ENCODE assay signal across 9 cellular contexts in genomic region chr18:57353940-57354461, GRCh38. TPM values are rescaled to one million over a fixed set of nuclear protein-coding genes. Genes with fewer than 3 reads are reported as not detected.
DNase-seq lines count a peak whose midpoint lies in the region; ATAC-seq and TF ChIP-seq lines count a peak whose summit lies in the region.
"Had no signal": no experiment of that assay in that cellular context is flagged by ENCODE, and none has a peak within 500 bp of the region (broad histone marks: within the 10 kb centered on the region; RNA-seq: fewer than 3 reads in every experiment).

No MANE protein-coding gene starts in this region.

- intact Hi-C loops in breast epithelium (cut with DNase I; ENCODE audit: low total_unique reads), result no loop called here
- intact Hi-C loops in right cardiac atrium (cut with DNase I), result no loop called here

- H3K4me1 Mint-ChIP-seq in activated CD4-positive, alpha-beta memory T cell treated with anti-CD3 and anti-CD28 coated beads, Interleukin-2, amount 10 ng/mL, durations not matched to agents 7 days and 5 days, result no peaks in the 10 kb centered on the region

- ATAC-seq in right cardiac atrium (peak; percentile 75 to 79), GM18861 (IDR thresholded peaks at IDR 0.05; ENCODE audit: unreplicated experiment) (no peak)

- no peak overlapping the region for H3K4me3 Mint-ChIP-seq in activated CD4-positive, alpha-beta memory T cell treated with anti-CD3 and anti-CD28 coated beads, Interleukin-2, amount 10 ng/mL, durations not matched to agents 7 days and 5 days

- H3K36me3 ChIP-seq in breast epithelium, result no peaks in the 10 kb centered on the region

- H3K27ac Mint-ChIP-seq in activated CD4-positive, alpha-beta memory T cell treated with anti-CD3 and anti-CD28 coated beads, Interleukin-2, amount 10 ng/mL, durations not matched to agents 7 days and 5 days, result no peak overlapping the region

- no peaks in the 10 kb centered on the region for H3K9me3 Mint-ChIP-seq in activated CD4-positive, alpha-beta memory T cell treated with anti-CD3 and anti-CD28 coated beads, Interleukin-2, amount 10 ng/mL, durations not matched to agents 7 days and 5 days

- in situ Hi-C loops in T47D (cut with HindIII; ENCODE audit: low pct_unique_long_range_greater_than_20kb, low sequenced_read_pairs), result no loop called here

- peaks cover 0 to 8% of the 10 kb centered on the region in 2 donors for H3K9me3 ChIP-seq in breast epithelium
- H3K9me3 ChIP-seq in right cardiac atrium (ENCODE audit: control insufficient read depth, low read length), result no peaks in the 10 kb centered on the region

- CTCF ChIA-PET in activated CD4-positive, alpha-beta memory T cell treated with anti-CD3 and anti-CD28 coated beads, Interleukin-2, amount 10 ng/mL, durations not matched to agents 7 days and 5 days (lab: Charles Lee), result no interaction called here

- no peak for TF ChIP-seq CTCF in breast epithelium (IDR thresholded peaks at IDR 0.05)

- H3K27me3 ChIP-seq in breast epithelium, result peaks cover 6 to 56% of the 10 kb centered on the region in 2 donors
- peaks cover 2% of the 10 kb centered on the region for H3K27me3 ChIP-seq in right cardiac atrium (ENCODE audit: control insufficient read depth, insufficient read depth)

- peaks cover 32% of the 10 kb centered on the region for H3K27me3 Mint-ChIP-seq in activated CD4-positive, alpha-beta memory T cell treated with anti-CD3 and anti-CD28 coated beads, Interleukin-2, amount 10 ng/mL, durations not matched to agents 7 days and 5 days

- POLR2A ChIA-PET in activated CD4-positive, alpha-beta memory T cell treated with anti-CD3 and anti-CD28 coated beads, Interleukin-2, amount 10 ng/mL, durations not matched to agents 7 days and 5 days (lab: Charles Lee), result no interaction called here

- peaks cover 3% of the 10 kb centered on the region for H3K36me3 Mint-ChIP-seq in activated CD4-positive, alpha-beta memory T cell treated with anti-CD3 and anti-CD28 coated beads, Interleukin-2, amount 10 ng/mL, durations not matched to agents 7 days and 5 days (ENCODE audit: low read depth)

- H3K4me1 ChIP-seq in breast epithelium (no peaks in the 10 kb centered on the region), right cardiac atrium (ENCODE audit: control insufficient read depth, insufficient read depth, low read length) (no peaks in the 10 kb centered on the region)

- H3K27ac ChIP-seq in breast epithelium (no peak overlapping the region), right cardiac atrium (ENCODE audit: low read length) (no peak overlapping the region)

- no peak for TF ChIP-seq POLR2A in breast epithelium (IDR thresholded peaks at IDR 0.05)

- no peak overlapping the region for H3K4me3 ChIP-seq in breast epithelium
- no peak overlapping the region for H3K4me3 ChIP-seq in right cardiac atrium (ENCODE audit: low read length)
- peak overlapping the region; percentile 9 for H3K4me3 ChIP-seq in skeletal muscle cell (ENCODE audit: low read depth, low read length)

- WGBS in right cardiac atrium, result 4% methylated on average over 37 of the region's 37 CpGs

- DNase-seq in T47D (ENCODE audit: low read depth in 1 of 2, low spot score in 1 of 2), result peak; percentile 3 to 8
- DNase-seq in breast epithelium (ENCODE audit: low spot score in 2 of 2), result no peak
- DNase-seq in activated CD4-positive, alpha-beta memory T cell treated with anti-CD3 and anti-CD28 coated beads, Interleukin-2, amount 10 ng/mL, durations not matched to agents 7 days and 5 days, result peak; percentile 19
- peak; percentile 28 to 74 (median 64) for DNase-seq in right cardiac atrium
- DNase-seq in skeletal muscle cell (ENCODE audit: low read depth), result no peak
- no peak for DNase-seq in NCI-H1048 (lab: John Stamatoyannopoulos, UW)
- no peak for DNase-seq in inferior parietal cortex (ENCODE audit: extremely low spot score)

RNA-seq across cellular contexts. Expression of gene ST8SIA3, which starts 1.6 kb away (rescaled TPM):
- total RNA-seq in breast epithelium (not detected), right cardiac atrium (not detected)
- total RNA-seq in activated CD4-positive, alpha-beta memory T cell treated with anti-CD3 and anti-CD28 coated beads, Interleukin-2, amount 10 ng/mL, durations not matched to agents 7 days and 5 days, result not detected
- under 0.01 TPM for polyA plus RNA-seq in right cardiac atrium
- total RNA-seq: T-helper 2 cell treated with Interferon-gamma antibody and Interleukin-4, amounts not matched to agents 100 ng/mL and 5 ng/mL, for 36 hours had no signal

Comparison
In these comparisons a context has a peak if more than half of its experiments do, and no peak if none do; other contexts are left out.
1. DNase-seq: peak in T47D (2 of 2), activated CD4-positive, alpha-beta memory T cell treated with anti-CD3 and anti-CD28 coated beads, Interleukin-2, amount 10 ng/mL, durations not matched to agents 7 days and 5 days (single experiment) and right cardiac atrium (3 of 3); none in breast epithelium (0 of 2), skeletal muscle cell (single experiment), NCI-H1048 (single experiment) and inferior parietal cortex (single experiment).